ENCODE assay signal across 10 cellular contexts in genomic region chr2:171541202-171541884, GRCh38. TPM values are rescaled to one million over a fixed set of nuclear protein-coding genes. Genes with fewer than 3 reads are reported as not detected.
A peak's percentile ranks its signal among the peaks of the same experiment; 100 is the strongest.
DNase-seq lines count a peak whose midpoint lies in the region; ATAC-seq and TF ChIP-seq lines count a peak whose summit lies in the region.
"Had no signal": no experiment of that assay in that cellular context is flagged by ENCODE, and none has a peak within 500 bp of the region (broad histone marks: within the 10 kb centered on the region; RNA-seq: fewer than 3 reads in every experiment).

No MANE protein-coding gene starts in this region.

- no peak for DNase-seq in heart right ventricle
- no peak for DNase-seq in left cardiac atrium
- peak; percentile 55 to 78 for DNase-seq in NCI-H2081 (lab: John Stamatoyannopoulos, UW)
- DNase-seq in choroid plexus epithelial cell (ENCODE audit: low read depth): no peak
- no peak for DNase-seq in thoracic aorta (ENCODE audit: low spot score)
- no peak for DNase-seq in retina
- no peak for DNase-seq in AG08396 (ENCODE audit: low spot score)
- no peak for DNase-seq in activated T-cell treated with anti-CD3 and anti-CD28 coated beads for 4 hours
- DNase-seq: aorta, T-helper 1 cell had no signal

- WGBS in heart right ventricle, 2 donors: 86 to 87% methylated on average over 6 of the region's 6 CpGs

- no peak overlapping the region for H3K4me3 ChIP-seq in heart right ventricle
- no peak overlapping the region for H3K4me3 ChIP-seq in choroid plexus epithelial cell (ENCODE audit: low read depth, low read length)
- no peak overlapping the region for H3K4me3 ChIP-seq in thoracic aorta

- intact Hi-C loops in heart right ventricle (cut with DNase I) (no loop called here), left cardiac atrium (cut with DNase I) (no loop called here)

- H3K27ac ChIP-seq in heart right ventricle (no peak overlapping the region), thoracic aorta (no peak overlapping the region)

- TF ChIP-seq CTCF in heart right ventricle (IDR thresholded peaks at IDR 0.05) (peak in 6 of 9 donors; percentile 7 to 36 (median 24)), choroid plexus epithelial cell (conservative IDR thresholded peaks at IDR 0.05; ENCODE audit: low read depth, low read length) (peak; percentile 56), thoracic aorta (IDR thresholded peaks at IDR 0.05) (peak; percentile 13)

- H3K27me3 ChIP-seq in heart right ventricle (no peaks in the 10 kb centered on the region), thoracic aorta (replicated peaks; ENCODE audit: insufficient read depth) (no peaks in the 10 kb centered on the region)

- H3K4me1 ChIP-seq in heart right ventricle (peaks cover 0 to 7% (median 0%) of the 10 kb centered on the region in 9 donors), thoracic aorta (ENCODE audit: control insufficient read depth in 1 of 2, low read depth in 2 of 2) (peaks cover 3 to 6% of the 10 kb centered on the region in 2 donors)

- peaks cover 0 to 50% (median 10%) of the 10 kb centered on the region in 9 donors for H3K36me3 ChIP-seq in heart right ventricle
- peaks cover 12% of the 10 kb centered on the region for H3K36me3 ChIP-seq in thoracic aorta

- H3K9me3 ChIP-seq in heart right ventricle (no peaks in the 10 kb centered on the region), thoracic aorta (no peaks in the 10 kb centered on the region)

- ATAC-seq in heart right ventricle (no peak), left cardiac atrium (no peak), thoracic aorta (ENCODE audit: insufficient number of reproducible peaks, low FRiP score, low read depth) (no peak)

RNA-seq across cellular contexts. Expression of gene CYBRD1, which starts 19.1 kb away (rescaled TPM):
- total RNA-seq in heart right ventricle (10 to 100 TPM; 26.1 to 67.5 (median 44.5) TPM), left cardiac atrium (100 to 1,000 TPM in 1 of 2 donors, 10 to 100 TPM in 1; 85.9 to 110 TPM), thoracic aorta (100 to 1,000 TPM; 357 to 453 TPM)
- 10 to 100 TPM; 26.3 to 56.3 TPM for polyA plus RNA-seq in heart right ventricle

Comparison
In these comparisons a context has a peak if more than half of its experiments do, and no peak if none do; other contexts are left out.
1. DNase-seq: peak in NCI-H2081 (2 of 2); none in heart right ventricle (0 of 2), left cardiac atrium (single experiment), choroid plexus epithelial cell (single experiment), thoracic aorta (single experiment), retina (single experiment), AG08396 (single experiment) and activated T-cell treated with anti-CD3 and anti-CD28 coated beads for 4 hours (single experiment).
2. Peak in every context shown above with its lines, with median percentiles within 50 percentile points of each other: CTCF ChIP-seq.